ENCODE assay signal across 8 cellular contexts in the genomic region with DNA sequence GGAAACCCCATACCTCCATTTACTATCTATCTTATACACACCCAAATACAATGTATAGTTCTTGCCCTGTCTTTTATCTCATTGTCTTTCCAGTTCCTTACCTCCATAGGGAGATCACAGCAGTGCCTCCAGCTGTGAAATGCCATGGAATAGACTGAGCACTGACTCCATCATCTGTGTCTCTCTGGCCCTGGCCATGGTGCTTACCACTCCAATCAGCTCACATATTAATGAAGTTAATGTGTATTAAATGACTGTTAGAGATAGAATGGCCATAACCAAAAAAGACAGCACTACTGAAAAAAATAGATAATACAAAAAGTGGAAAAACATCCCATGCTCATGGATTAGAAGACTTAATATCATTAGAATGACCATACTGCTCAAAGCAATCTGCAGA.
"Had no signal": no experiment of that assay in that cellular context is flagged by ENCODE, and none has a peak within 500 bp of the region (broad histone marks: within the 10 kb centered on the region; RNA-seq: fewer than 3 reads in every experiment).

No MANE protein-coding gene starts in this region.

- H3K9ac ChIP-seq: KMS-11 had no signal

- H3K4me3 ChIP-seq: K562 had no signal

- H3K4me2 ChIP-seq: KMS-11 had no signal

- H3K27me3 Mint-ChIP-seq: IgD-negative memory B cell had no signal

- DNase-seq: IMR-90, KBM-7, KG1 had no signal

- H3K27ac ChIP-seq: HL-60, KMS-11 had no signal

- H3K27ac Mint-ChIP-seq: IgD-negative memory B cell had no signal

- ATAC-seq: HepG2, K562 had no signal

- H3K4me1 Mint-ChIP-seq: IgD-negative memory B cell had no signal

- H3K4me3 Mint-ChIP-seq: IgD-negative memory B cell had no signal
